8 cellular contexts compared by ENCODE assay signal in the genomic region with DNA sequence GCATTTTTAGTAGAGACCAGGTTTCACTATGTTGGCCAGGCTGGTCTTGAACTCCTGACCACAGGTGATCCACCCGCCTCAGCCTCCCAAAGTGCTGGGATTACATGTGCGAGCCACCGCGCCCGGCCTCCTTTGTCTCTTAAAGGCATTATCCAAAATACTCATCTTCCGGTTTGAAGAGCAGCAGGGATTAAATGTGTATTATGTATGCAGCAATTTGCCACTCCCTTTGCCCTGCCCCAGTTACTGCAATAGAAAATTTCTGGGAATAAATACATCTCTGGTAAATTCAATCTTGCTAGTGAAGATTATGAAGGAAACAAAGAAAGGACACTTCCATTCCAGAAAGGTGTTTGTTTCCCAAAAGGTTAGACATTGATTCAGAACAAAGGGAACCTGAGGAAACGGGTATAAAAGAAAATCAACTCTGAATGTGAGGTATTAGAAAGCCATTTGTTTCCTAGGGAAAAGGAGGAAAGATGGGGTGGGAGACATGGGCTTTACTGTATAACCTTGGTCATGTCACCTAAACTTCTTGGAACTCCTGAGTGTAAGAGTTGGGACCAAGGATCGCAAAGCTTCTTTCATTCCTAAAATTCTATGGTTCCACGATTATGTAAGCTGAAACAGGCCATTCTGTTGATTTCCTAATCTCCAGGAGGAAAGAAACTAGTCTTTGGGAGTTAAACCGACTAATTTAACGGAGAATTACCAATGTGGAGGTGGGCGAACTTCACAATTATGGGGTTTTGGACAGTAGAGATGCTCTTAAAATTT. TPM values are rescaled to one million over a fixed set of nuclear protein-coding genes. Genes with fewer than 3 reads are reported as not detected.
DNase-seq lines count a peak whose midpoint lies in the region; ATAC-seq and TF ChIP-seq lines count a peak whose summit lies in the region.

No MANE protein-coding gene starts in this region.

- H3K9ac ChIP-seq in iPS-20b (ENCODE audit: low read depth, low read length) (peak overlapping the region; percentile 73), subcutaneous abdominal adipose tissue (ENCODE audit: low read length in 5 of 5) (peak overlapping the region; percentile 44 to 92 (median 90))

- H3K27me3 ChIP-seq in right atrium auricular region (no peaks in the 10 kb centered on the region), iPS-20b (ENCODE audit: insufficient read depth, low read length) (peaks cover 6% of the 10 kb centered on the region; the same call in 1 of the 2 replicates), subcutaneous abdominal adipose tissue (ENCODE audit: control insufficient read depth in 5 of 5, insufficient read depth in 4 of 5, low read length in 5 of 5) (no peaks in the 10 kb centered on the region)

- H3K36me3 Mint-ChIP-seq in activated CD8-positive, alpha-beta T cell treated with anti-CD3 and anti-CD28 coated beads, Interleukin-2, amount 10 ng/mL, durations not matched to agents 7 days and 5 days (ENCODE audit: low read depth): peaks cover 4% of the 10 kb centered on the region

- no peak for TF ChIP-seq CTCF in right atrium auricular region (IDR thresholded peaks at IDR 0.05)

- CTCF ChIA-PET in activated CD8-positive, alpha-beta T cell treated with anti-CD3 and anti-CD28 coated beads, Interleukin-2, amount 10 ng/mL, durations not matched to agents 7 days and 5 days (lab: Charles Lee): no interaction called here

- peak overlapping the region; percentile 86 for H3K4me3 Mint-ChIP-seq in activated CD8-positive, alpha-beta T cell treated with anti-CD3 and anti-CD28 coated beads, Interleukin-2, amount 10 ng/mL, durations not matched to agents 7 days and 5 days

- H3K4me3 ChIP-seq in right atrium auricular region (peak overlapping the region; percentile 97 to 99), iPS-20b (ENCODE audit: low read length) (peak overlapping the region; percentile 87), subcutaneous abdominal adipose tissue (ENCODE audit: low read depth in 1 of 5, low read length in 5 of 5) (peak overlapping the region; percentile 76 to 99 (median 80))

- POLR2A ChIA-PET in activated CD8-positive, alpha-beta T cell treated with anti-CD3 and anti-CD28 coated beads, Interleukin-2, amount 10 ng/mL, durations not matched to agents 7 days and 5 days (lab: Charles Lee): no interaction called here

- intact Hi-C loops in left cardiac atrium (cut with DNase I): loop anchor here (2.0 to 10.0 kb wide), 5 partner anchors 71 to 91 kb away; partner anchors contain the start of gene CSTF3 (in 1 of the 2)

- H3K4me1 ChIP-seq in right atrium auricular region: peaks cover 0 to 21% of the 10 kb centered on the region in 2 donors
- H3K4me1 ChIP-seq in iPS-20b (ENCODE audit: insufficient read depth, low read length): peaks cover 4% of the 10 kb centered on the region; the same call in 1 of the 2 replicates
- peaks cover 0 to 27% (median 22%) of the 10 kb centered on the region in 5 donors for H3K4me1 ChIP-seq in subcutaneous abdominal adipose tissue (ENCODE audit: control insufficient read depth in 5 of 5, insufficient read depth in 5 of 5, low read length in 5 of 5)

- no peaks in the 10 kb centered on the region for H3K27me3 Mint-ChIP-seq in activated CD8-positive, alpha-beta T cell treated with anti-CD3 and anti-CD28 coated beads, Interleukin-2, amount 10 ng/mL, durations not matched to agents 7 days and 5 days (ENCODE audit: low read depth)

- no peaks in the 10 kb centered on the region for H3K9me3 ChIP-seq in right atrium auricular region
- no peaks in the 10 kb centered on the region for H3K9me3 ChIP-seq in iPS-20b (ENCODE audit: insufficient read depth, low read depth, low read length)
- H3K9me3 ChIP-seq in subcutaneous abdominal adipose tissue (ENCODE audit: control insufficient read depth in 5 of 5, low read length in 5 of 5): no peaks in the 10 kb centered on the region

- H3K9me3 Mint-ChIP-seq in activated CD8-positive, alpha-beta T cell treated with anti-CD3 and anti-CD28 coated beads, Interleukin-2, amount 10 ng/mL, durations not matched to agents 7 days and 5 days (ENCODE audit: insufficient read depth): no peaks in the 10 kb centered on the region

- H3K27ac ChIP-seq in right atrium auricular region (peak overlapping the region; percentile 100), iPS-20b (ENCODE audit: low read length) (no peak overlapping the region), subcutaneous abdominal adipose tissue (ENCODE audit: low read depth, low read length) (peak overlapping the region; percentile 100)

- DNase-seq in right atrium auricular region (ENCODE audit: low spot score) (no peak), left cardiac atrium (no peak), putamen (ENCODE audit: low spot score) (no peak)
- no peak for DNase-seq in activated CD8-positive, alpha-beta T cell treated with anti-CD3 and anti-CD28 coated beads, Interleukin-2, amount 10 ng/mL, durations not matched to agents 7 days and 5 days
- DNase-seq in activated CD4-positive, alpha-beta T cell treated with anti-CD3 and anti-CD28 coated beads, Interleukin-2, amount 50 U/mL, for 4 hours: no peak
- DNase-seq in stimulated activated CD4-positive, alpha-beta T cell treated with anti-CD3 and anti-CD28 coated beads, Interleukin-4, amount 100 ng/mL, for 24 hours: no peak

- ATAC-seq in left cardiac atrium: no peak
- ATAC-seq in activated CD8-positive, alpha-beta T cell treated with anti-CD3 and anti-CD28 coated beads, Interleukin-2, amount 10 ng/mL, durations not matched to agents 7 days and 5 days: no peak

- H3K27ac Mint-ChIP-seq in activated CD8-positive, alpha-beta T cell treated with anti-CD3 and anti-CD28 coated beads, Interleukin-2, amount 10 ng/mL, durations not matched to agents 7 days and 5 days: peak overlapping the region; percentile 98

- H3K36me3 ChIP-seq in right atrium auricular region (no peaks in the 10 kb centered on the region), iPS-20b (ENCODE audit: insufficient read depth, low read depth, low read length) (no peaks in the 10 kb centered on the region), subcutaneous abdominal adipose tissue (ENCODE audit: control insufficient read depth in 5 of 5, insufficient read depth in 5 of 5, low read length in 5 of 5) (no peaks in the 10 kb centered on the region)

- peaks cover 24% of the 10 kb centered on the region for H3K4me1 Mint-ChIP-seq in activated CD8-positive, alpha-beta T cell treated with anti-CD3 and anti-CD28 coated beads, Interleukin-2, amount 10 ng/mL, durations not matched to agents 7 days and 5 days (ENCODE audit: low read depth)

RNA-seq across cellular contexts. Expression of gene HIPK3, which starts 1.0 kb away (rescaled TPM):
- total RNA-seq in right atrium auricular region: 100 to 1,000 TPM; 142 to 209 TPM
- 100 to 1,000 TPM; 202 to 226 TPM for total RNA-seq in left cardiac atrium
- total RNA-seq in activated CD8-positive, alpha-beta T cell treated with anti-CD3 and anti-CD28 coated beads, Interleukin-2, amount 10 ng/mL, durations not matched to agents 7 days and 5 days: 10 to 100 TPM; 36.9 to 37.7 TPM
